In the genomic region with DNA sequence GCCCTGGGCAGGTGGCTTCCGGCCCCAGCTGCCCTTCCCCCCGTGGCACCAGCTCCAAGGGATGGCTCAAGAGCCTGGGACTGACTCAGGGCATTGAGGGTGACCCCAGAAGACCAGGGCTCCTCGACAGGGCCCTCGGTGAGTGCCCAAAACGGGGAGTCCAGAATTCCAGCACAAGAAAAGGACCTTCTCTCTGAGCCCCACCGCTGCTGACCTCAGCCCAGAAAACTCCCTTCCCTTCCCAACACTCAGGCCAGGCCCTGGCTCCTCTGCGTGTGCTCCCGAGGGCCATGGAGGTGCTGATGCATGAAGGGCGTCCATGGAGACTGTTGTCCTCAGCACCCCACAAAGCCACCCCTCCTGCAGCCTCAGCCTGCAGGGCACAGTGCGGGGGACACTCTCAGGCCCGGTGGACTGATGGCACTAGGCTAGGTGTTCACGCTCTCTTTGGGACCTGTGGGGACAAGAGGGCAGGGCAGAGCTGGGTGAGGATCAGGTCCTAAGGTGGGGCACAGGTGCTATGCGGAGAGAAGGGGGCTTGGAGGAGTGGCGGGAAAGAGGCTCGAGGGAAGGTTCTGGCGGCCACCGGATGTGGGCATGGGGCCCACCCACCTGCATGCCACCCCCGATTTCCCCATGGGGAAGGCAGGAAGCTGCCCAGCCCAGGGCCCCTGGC, we compare ENCODE assay signal across 9 cellular contexts. TPM values are rescaled to one million over a fixed set of nuclear protein-coding genes. Genes with fewer than 3 reads are reported as not detected.
DNase-seq lines count a peak whose midpoint lies in the region; ATAC-seq, FAIRE-seq and TF ChIP-seq lines count a peak whose summit lies in the region.
"Had no signal": no experiment of that assay in that cellular context is flagged by ENCODE, and none has a peak within 500 bp of the region (broad histone marks: within the 10 kb centered on the region; RNA-seq: fewer than 3 reads in every experiment).

No MANE protein-coding gene starts in this region.

- peaks cover 3% of the 10 kb centered on the region for H3K9me1 ChIP-seq in K562 (ENCODE audit: control insufficient read depth, insufficient read depth, low read length)

- H3K79me2 ChIP-seq in OCI-LY7 (ENCODE audit: insufficient read depth, low read depth, low read length) (peaks cover 49% of the 10 kb centered on the region), K562 (ENCODE audit: control insufficient read depth, insufficient read depth, low read length) (peaks cover 100% of the 10 kb centered on the region)

- BruUV-seq in OCI-LY7 (replicated peaks; lab: Mats Ljungman, UMichigan) (no TSS peak), K562 (replicated peaks; lab: Mats Ljungman, UMichigan) (TSS peak; percentile 68)

- DNase-seq in GDM1 (lab: John Stamatoyannopoulos, UW) (peak; percentile 82), OCI-LY7 (ENCODE audit: low spot score) (peak; percentile 90), K562 (ENCODE audit: extremely low read depth in 1 of 4, low spot score in 3 of 4) (no peak), NCI-H2107 (lab: John Stamatoyannopoulos, UW) (no peak), iPS-NIHi7 (ENCODE audit: extremely low spot score) (no peak), dermis blood vessel endothelial cell (no peak)
- DNase-seq in stimulated activated CD4-positive, alpha-beta T cell treated with anti-CD3 and anti-CD28 coated beads, Interleukin-12 subunit alpha, Interleukin-12 subunit beta, amount 100 ng/mL, for 4 hours: peak; percentile 77

- no peak for TF ChIP-seq RAD21 in K562 (CRISPR knock-in tag; conservative IDR thresholded peaks at IDR 0.05 in 1 of 2, IDR thresholded peaks at IDR 0.05 in 1 of 2)

- no peak for TF ChIP-seq EP300 in K562 (IDR thresholded peaks at IDR 0.05; ENCODE audit: low read length)

- H3K36me3 ChIP-seq in OCI-LY7 (ENCODE audit: insufficient read depth, low read length) (peaks cover 28% of the 10 kb centered on the region), K562 (ENCODE audit: control insufficient read depth, insufficient read depth, low read length) (peaks cover 28% of the 10 kb centered on the region)

- H3K4me3 ChIP-seq in OCI-LY7 (ENCODE audit: low read depth, low read length, poor library complexity, severe bottlenecking) (peak overlapping the region; percentile 98), K562 (peak overlapping the region; percentile 91)

- no peak for ATAC-seq in K562
- no peak for ATAC-seq in HG03139 (IDR thresholded peaks at IDR 0.05; ENCODE audit: unreplicated experiment)

- H3K4me2 ChIP-seq in OCI-LY7 (ENCODE audit: low read length) (peak overlapping the region; percentile 100), K562 (ENCODE audit: insufficient read depth, low read length) (peak overlapping the region; percentile 90)

- 0 out of 2 replicates have a peak, but pooled peaks cover 6% of the 10 kb centered on the region for H4K20me1 ChIP-seq in OCI-LY7 (ENCODE audit: insufficient read depth, low read length)
- H4K20me1 ChIP-seq in K562 (replicated peaks; ENCODE audit: control insufficient read depth, insufficient read depth, low read length): peaks cover 38% of the 10 kb centered on the region

- intact Hi-C loops in OCI-LY7 (cut with micrococcal nuclease; ENCODE audit: unreplicated experiment): loop anchor here (1.0 to 10.0 kb wide), 4 partner anchors 11 to 822 kb away; partner anchors contain the start of genes PRR11 and SKA2
- intact Hi-C loops in K562 (cut with micrococcal nuclease): loop anchor here (10.0 kb wide), 1 partner anchor 302 kb away; no protein-coding TSS in a partner anchor

- H3K9ac ChIP-seq in K562 (ENCODE audit: insufficient read depth in 1 of 2, low read depth in 2 of 2, low read length in 2 of 2): peak overlapping the region; percentile 96 to 100

- H3K4me1 ChIP-seq in OCI-LY7 (ENCODE audit: insufficient read depth, low read length, poor library complexity, severe bottlenecking) (peaks cover 75% of the 10 kb centered on the region), K562 (replicated peaks in 1 of 2; ENCODE audit: control insufficient read depth in 2 of 2, insufficient read depth in 2 of 2, low read length in 2 of 2) (peaks cover 57 to 67% of the 10 kb centered on the region in 2 experiments)

- peak overlapping the region; percentile 99 for H3K27ac ChIP-seq in OCI-LY7 (ENCODE audit: low read depth, low read length, poor library complexity, severe bottlenecking)
- peak overlapping the region; percentile 99 for H3K27ac ChIP-seq in K562 (ENCODE audit: extremely low read depth, low read depth, low read length)

- in situ Hi-C loops in K562 (cut with MboI): no loop called here

- CTCF ChIA-PET in OCI-LY7 (lab: Charles Lee; ENCODE audit: unreplicated experiment): interaction anchor here (3.0 kb wide), 1 partner anchor 11 kb away, joined by 12 read pairs; no protein-coding TSS in a partner anchor
- CTCF ChIA-PET in K562 (lab: Yijun Ruan, JAX; ENCODE audit: low intra/inter-chr PET ratio): no interaction called here

- no peak for TF ChIP-seq CTCF in OCI-LY7 (conservative IDR thresholded peaks at IDR 0.05; ENCODE audit: low read length)
- no peak for TF ChIP-seq CTCF in K562 (IDR thresholded peaks at IDR 0.05 in 2 of 3, conservative IDR thresholded peaks at IDR 0.05 in 1 of 3; ENCODE audit: insufficient read depth in 2 of 3, low read depth in 1 of 3, low read length in 3 of 3)

- H2AFZ ChIP-seq in OCI-LY7 (ENCODE audit: low read length) (no peak overlapping the region), K562 (ENCODE audit: low read depth, low read length) (peak overlapping the region; percentile 72)

- no peak for TF ChIP-seq POLR2A in K562 (conservative IDR thresholded peaks at IDR 0.05)

- POLR2A ChIA-PET in OCI-LY7 (lab: Charles Lee) (interaction anchor here (0.7 to 8.0 kb wide), 9 partner anchors 11 to 85 kb away, joined by 3 to 179 read pairs (median 4); partner anchors contain the start of genes RNF43 and SUPT4H1), K562 (lab: Yijun Ruan, JAX) (interaction anchor here (0.6 to 4.8 kb wide), 48 partner anchors 8 to 1286 kb away, joined by 3 to 79 read pairs (median 5); partner anchors contain the start of genes RNF43 and SUPT4H1)

- H3K9me3 ChIP-seq in OCI-LY7 (ENCODE audit: low read length) (no peaks in the 10 kb centered on the region), K562 (replicated peaks; ENCODE audit: control insufficient read depth, insufficient read depth, low read depth, low read length) (no peaks in the 10 kb centered on the region)

- no peaks in the 10 kb centered on the region for H3K9me2 ChIP-seq in OCI-LY7 (ENCODE audit: insufficient read depth, low read length)

- FAIRE-seq in K562 (lab: Jason Lieb, UNC): no peak
- FAIRE-seq: RCC 7860 had no signal

- H3K27me3 ChIP-seq in K562 (ENCODE audit: control insufficient read depth in 2 of 2, insufficient read depth in 2 of 2, low read length in 2 of 2): no peaks in the 10 kb centered on the region

- WGBS in K562 (ENCODE audit: insufficient coverage, low coverage, missing lambda C conversion rate): 2% methylated on average over 16 of the region's 18 CpGs

RNA-seq across cellular contexts. Expression of gene TSPOAP1, which starts 4.3 kb away (rescaled TPM):
- 24.0 TPM in 2 replicates for total RNA-seq in OCI-LY7 (2014; rRNA removed; shearing (Covaris generic))
- total RNA-seq in OCI-LY7 (2022): 50.6 and 54.4 TPM in 2 replicates
- total RNA-seq in K562 (2011; cell fraction: chromatin; rRNA removed; ENCODE audit: low replicate concordance): 26.2 and 58.3 TPM in 2 replicates
- total RNA-seq in K562 (2011; cell fraction: nucleolus; rRNA removed): 24.0 and 24.1 TPM in 2 replicates
- total RNA-seq in K562 (2011; cell fraction: nucleoplasm; rRNA removed): 18.1 and 18.9 TPM in 2 replicates
- total RNA-seq in K562 (2014; rRNA removed): 1.0 and 1.8 TPM in 2 replicates
- 0.57 and 0.87 TPM in 2 replicates for total RNA-seq in K562 (2014; rRNA removed; fragmentation: Illumina TruSeq; extraction: Trizol)
- total RNA-seq in K562 (2015; rRNA removed; fragmentation: Illumina TruSeq; extraction: Trizol): 0.94 and 1.2 TPM in 2 replicates
- total RNA-seq in K562 (2021): 1.7 and 3.3 TPM in 2 replicates
- 3.2 and 3.3 TPM in 2 replicates for polyA plus RNA-seq in K562 (2011; rRNA removed)
- 2.4 and 2.6 TPM in 2 replicates for polyA plus RNA-seq in K562 (2011; cell fraction: cytosol; rRNA removed)
- 26.8 and 38.8 TPM in 2 replicates for polyA plus RNA-seq in K562 (2011; cell fraction: nucleus; rRNA removed)
- 3.0 and 5.1 TPM in 2 replicates for polyA plus RNA-seq in K562 (2012)
- 1.1 and 1.2 TPM in 2 replicates for polyA plus RNA-seq in K562 (2014; fragmentation: Illumina TruSeq; extraction: Trizol)
- not detected for polyA plus RNA-seq in K562 (2014; fragmentation: Nextera tagmentation; extraction: Ambion mirVana)
- 1.6 and 3.9 TPM in 2 replicates for polyA plus RNA-seq in K562 (2014; rRNA removed)
- 1.1 and 1.8 TPM in 2 replicates for polyA minus RNA-seq in K562 (2011; rRNA and poly(A)+ RNA removed)
- 0.76 and 2.1 TPM in 2 replicates for polyA minus RNA-seq in K562 (2011; cell fraction: cytosol; rRNA and poly(A)+ RNA removed)
- 4.1 and 6.2 TPM in 2 replicates for polyA minus RNA-seq in K562 (2011; cell fraction: nucleus; rRNA and poly(A)+ RNA removed)
- under 0.01 and 0.14 TPM in 2 replicates for total RNA-seq in dermis blood vessel endothelial cell

RNA-seq across cellular contexts. Expression of gene SUPT4H1, which starts 19.1 kb away (rescaled TPM):
- total RNA-seq in OCI-LY7 (2014; rRNA removed; shearing (Covaris generic)): 41.1 and 56.5 TPM in 2 replicates
- total RNA-seq in OCI-LY7 (2022) (65.5 and 78.4 TPM in 2 replicates), K562 (2014; rRNA removed) (62.1 and 94.0 TPM in 2 replicates), K562 (2014; rRNA removed; fragmentation: Illumina TruSeq; extraction: Trizol) (102 and 108 TPM in 2 replicates), K562 (2015; rRNA removed; fragmentation: Illumina TruSeq; extraction: Trizol) (90.6 and 94.8 TPM in 2 replicates), K562 (2021) (105 and 111 TPM in 2 replicates), dermis blood vessel endothelial cell (39.0 and 53.6 TPM in 2 replicates)
- total RNA-seq in K562 (2011; cell fraction: chromatin; rRNA removed; ENCODE audit: low replicate concordance): 26.0 and 31.9 TPM in 2 replicates
- total RNA-seq in K562 (2011; cell fraction: nucleolus; rRNA removed): 30.7 and 32.8 TPM in 2 replicates
- total RNA-seq in K562 (2011; cell fraction: nucleoplasm; rRNA removed): 38.1 and 51.1 TPM in 2 replicates
- polyA plus RNA-seq in K562 (2011; rRNA removed) (198 and 273 TPM in 2 replicates), K562 (2014; fragmentation: Illumina TruSeq; extraction: Trizol) (116 and 140 TPM in 2 replicates), K562 (2014; fragmentation: Nextera tagmentation; extraction: Ambion mirVana) (100 to 1,000 TPM; 235 to 320 TPM), K562 (2014; rRNA removed) (113 and 117 TPM in 2 replicates)
- 118 and 163 TPM in 2 replicates for polyA plus RNA-seq in K562 (2011; cell fraction: cytosol; rRNA removed)
- polyA plus RNA-seq in K562 (2011; cell fraction: nucleus; rRNA removed): 45.3 and 71.9 TPM in 2 replicates
- 120 and 125 TPM in 2 replicates for polyA plus RNA-seq in K562 (2012)
- polyA minus RNA-seq in K562 (2011; rRNA and poly(A)+ RNA removed): 107 and 135 TPM in 2 replicates
- 23.5 and 42.2 TPM in 2 replicates for polyA minus RNA-seq in K562 (2011; cell fraction: cytosol; rRNA and poly(A)+ RNA removed)
- polyA minus RNA-seq in K562 (2011; cell fraction: nucleus; rRNA and poly(A)+ RNA removed): 12.4 and 23.0 TPM in 2 replicates

RNA-seq across cellular contexts. Expression of gene MPO, which starts 52.1 kb away (rescaled TPM):
- not detected in 2 replicates for total RNA-seq in OCI-LY7 (2014; rRNA removed; shearing (Covaris generic))
- total RNA-seq in OCI-LY7 (2022) (not detected in 2 replicates), K562 (2014; rRNA removed) (not detected in 2 replicates), K562 (2014; rRNA removed; fragmentation: Illumina TruSeq; extraction: Trizol) (not detected in 2 replicates), K562 (2015; rRNA removed; fragmentation: Illumina TruSeq; extraction: Trizol) (not detected in 2 replicates), K562 (2021) (0.47 TPM in 1 of 2 replicates, not detected in the other), dermis blood vessel endothelial cell (not detected in 2 replicates)
- 0.12 and 0.14 TPM in 2 replicates for total RNA-seq in K562 (2011; cell fraction: chromatin; rRNA removed; ENCODE audit: low replicate concordance)
- 0.17 TPM in 1 of 2 replicates, not detected in the other for total RNA-seq in K562 (2011; cell fraction: nucleolus; rRNA removed)
- total RNA-seq in K562 (2011; cell fraction: nucleoplasm; rRNA removed): not detected in 2 replicates
- polyA plus RNA-seq in K562 (2011; rRNA removed) (0.15 and 0.39 TPM in 2 replicates), K562 (2014; fragmentation: Illumina TruSeq; extraction: Trizol) (0.06 TPM in 1 of 2 replicates, not detected in the other), K562 (2014; fragmentation: Nextera tagmentation; extraction: Ambion mirVana) (under 1 TPM in 1 of 2 experiments, not detected in 1; 0.04 TPM), K562 (2014; rRNA removed) (0.03 TPM in 1 of 2 replicates, not detected in the other)
- polyA plus RNA-seq in K562 (2011; cell fraction: cytosol; rRNA removed): 0.06 and 0.33 TPM in 2 replicates
- polyA plus RNA-seq in K562 (2011; cell fraction: nucleus; rRNA removed): 0.06 and 0.34 TPM in 2 replicates
- 0.03 and 0.08 TPM in 2 replicates for polyA plus RNA-seq in K562 (2012)
- 0.06 and 0.32 TPM in 2 replicates for polyA minus RNA-seq in K562 (2011; rRNA and poly(A)+ RNA removed)
- polyA minus RNA-seq in K562 (2011; cell fraction: cytosol; rRNA and poly(A)+ RNA removed): not detected in 2 replicates
- not detected in 2 replicates for polyA minus RNA-seq in K562 (2011; cell fraction: nucleus; rRNA and poly(A)+ RNA removed)

Comparison
In these comparisons a context has a peak if more than half of its experiments do, and no peak if none do; other contexts are left out.
1. DNase-seq: peak in GDM1 (single experiment), OCI-LY7 (single experiment) and stimulated activated CD4-positive, alpha-beta T cell treated with anti-CD3 and anti-CD28 coated beads, Interleukin-12 subunit alpha, Interleukin-12 subunit beta, amount 100 ng/mL, for 4 hours (single experiment); none in K562 (0 of 4), NCI-H2107 (single experiment), iPS-NIHi7 (single experiment) and dermis blood vessel endothelial cell (single experiment).